15 cellular contexts compared by ENCODE assay signal in the genomic region with DNA sequence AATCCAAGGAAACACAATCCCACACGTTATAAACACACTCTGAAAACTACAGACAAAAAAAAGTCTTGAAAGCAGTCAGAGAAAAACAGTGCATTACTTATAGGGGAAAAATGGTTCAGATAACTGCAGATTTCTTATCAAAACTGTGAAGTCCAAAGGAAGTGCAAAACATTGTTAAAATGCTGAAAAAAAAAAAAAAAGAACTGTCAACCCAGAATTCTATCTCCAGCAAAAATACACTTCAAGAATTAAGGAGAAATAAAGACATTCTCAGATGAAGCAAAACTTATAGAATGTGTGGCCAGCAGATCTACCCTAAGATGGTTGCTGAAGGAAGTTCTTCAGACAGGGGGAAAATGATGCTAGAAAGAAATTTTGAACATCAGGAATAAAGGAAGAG. TPM values are rescaled to one million over a fixed set of nuclear protein-coding genes. Genes with fewer than 3 reads are reported as not detected.
"Had no signal": no experiment of that assay in that cellular context is flagged by ENCODE, and none has a peak within 500 bp of the region (broad histone marks: within the 10 kb centered on the region; RNA-seq: fewer than 3 reads in every experiment).

No MANE protein-coding gene starts in this region.

- H3K4me3 ChIP-seq: cardiac muscle cell, left lung, right atrium auricular region, suprapubic skin had no signal

- H3K27ac ChIP-seq: cardiac muscle cell, suprapubic skin had no signal

- H3K27me3 ChIP-seq: cardiac muscle cell, right atrium auricular region, suprapubic skin had no signal

- ATAC-seq: stimulated activated naive CD8-positive, alpha-beta T cell treated with anti-CD3 and anti-CD28 coated beads, Interleukin-15, Interleukin-2, amounts not matched to agents 100 U/mL and 50 U/mL, for 24 hours had no signal

- H3K36me3 ChIP-seq: cardiac muscle cell, left lung, right atrium auricular region, suprapubic skin had no signal

- DNase-seq: activated CD4-positive, alpha-beta T cell treated with anti-CD3 and anti-CD28 coated beads, Interleukin-2, amount 10 ng/mL, durations not matched to agents 7 days and 5 days; activated CD8-positive, alpha-beta memory T cell treated with anti-CD3 and anti-CD28 coated beads, Interleukin-2, amount 50 U/mL, for 48 hours; activated naive CD4-positive, alpha-beta T cell; activated naive CD8-positive, alpha-beta T cell treated with anti-CD3 and anti-CD28 coated beads, Interleukin-2, amount 10 ng/mL, durations not matched to agents 7 days and 5 days; aorta; erythroblast; hippocampal formation; kidney; left lung; nucleus accumbens; stimulated activated naive CD8-positive, alpha-beta T cell treated with anti-CD3 and anti-CD28 coated beads, Interleukin-15, Interleukin-2, amounts not matched to agents 100 U/mL and 50 U/mL, for 24 hours had no signal

RNA-seq across cellular contexts. Expression of gene ADAMTS2, which starts 40.4 kb away (rescaled TPM):
- total RNA-seq: activated CD4-positive, alpha-beta T cell treated with anti-CD3 and anti-CD28 coated beads, Interleukin-2, amount 10 ng/mL, durations not matched to agents 7 days and 5 days; activated naive CD8-positive, alpha-beta T cell treated with anti-CD3 and anti-CD28 coated beads, Interleukin-2, amount 10 ng/mL, durations not matched to agents 7 days and 5 days; activated T-helper 1 cell treated with anti-CD3 and anti-CD28 coated beads, Interleukin-12 subunit alpha, Interleukin-12 subunit beta, Interleukin-2, Interleukin-4 antibody, amounts not matched to agents 30 ng/mL and 10 ng/mL and 1 ng/mL, durations not matched to agents 14 hours and 24 hours and 36 hours had no signal
